ENCODE assay signal across 9 cellular contexts in genomic region chr1:15345711-15346355, GRCh38.
DNase-seq lines count a peak whose midpoint lies in the region; ATAC-seq lines count a peak whose summit lies in the region.
"Had no signal": no experiment of that assay in that cellular context is flagged by ENCODE, and none has a peak within 500 bp of the region (broad histone marks: within the 10 kb centered on the region; RNA-seq: fewer than 3 reads in every experiment).

No MANE protein-coding gene starts in this region.

- no peak overlapping the region for H3K27ac ChIP-seq in duodenal mucosa (ENCODE audit: low read depth, low read length)
- H3K27ac ChIP-seq: tibial nerve had no signal

- no peaks in the 10 kb centered on the region for H3K36me3 ChIP-seq in duodenal mucosa (ENCODE audit: control insufficient read depth in 1 of 2, insufficient read depth in 2 of 2, low read length in 2 of 2)
- H3K36me3 ChIP-seq: tibial nerve had no signal

- H3K9me3 ChIP-seq in duodenal mucosa (ENCODE audit: control insufficient read depth in 1 of 2, low read length in 2 of 2) = no peaks in the 10 kb centered on the region
- H3K9me3 ChIP-seq: tibial nerve had no signal

- peak; percentile 13 for DNase-seq in activated CD4-positive, CD25-positive, alpha-beta regulatory T cell treated with anti-CD3 and anti-CD28 coated beads, Interleukin-2, amount 50 U/mL, for 16 hours (ENCODE audit: low read depth, low spot score)
- peak; percentile 17 for DNase-seq in stimulated activated CD4-positive, alpha-beta T cell treated with anti-CD3 and anti-CD28 coated beads, Interleukin-2, amount 100 ng/mL, for 4 hours (ENCODE audit: low read depth)
- DNase-seq in NCI-H748 (lab: John Stamatoyannopoulos, UW; ENCODE audit: unreplicated experiment) (no peak), G401 (ENCODE audit: low spot score) (no peak), NCI-H146 (lab: John Stamatoyannopoulos, UW) (no peak)

- H3K27me3 ChIP-seq in duodenal mucosa (ENCODE audit: control insufficient read depth in 1 of 2, insufficient read depth in 2 of 2, low read length in 2 of 2) = no peaks in the 10 kb centered on the region
- H3K27me3 ChIP-seq: tibial nerve had no signal

- in situ Hi-C loops in G401 (cut with HindIII; ENCODE audit: low sequenced_read_pairs) = no loop called here

- H3K9ac ChIP-seq in duodenal mucosa (ENCODE audit: low read depth in 1 of 2, low read length in 2 of 2) = peak overlapping the region; percentile 14 to 33

- ATAC-seq in HG02798 (IDR thresholded peaks at IDR 0.05; ENCODE audit: poor library complexity, unreplicated experiment) (peak; percentile 66), GM19397 (IDR thresholded peaks at IDR 0.05; ENCODE audit: unreplicated experiment) (no peak)

- H3K4me1 ChIP-seq in duodenal mucosa (ENCODE audit: control insufficient read depth in 1 of 2, insufficient read depth in 2 of 2, low read length in 2 of 2) = peaks cover 41 to 45% of the 10 kb centered on the region in 2 donors
- H3K4me1 ChIP-seq: tibial nerve had no signal

- H3K4me3 ChIP-seq in duodenal mucosa (ENCODE audit: low read depth in 1 of 2, low read length in 2 of 2) = peak overlapping the region; percentile 23 to 50
- H3K4me3 ChIP-seq: tibial nerve had no signal

Comparison
In these comparisons a context has a peak if more than half of its experiments do, and no peak if none do; other contexts are left out.
1. DNase-seq: peak in activated CD4-positive, CD25-positive, alpha-beta regulatory T cell treated with anti-CD3 and anti-CD28 coated beads, Interleukin-2, amount 50 U/mL, for 16 hours (single experiment) and stimulated activated CD4-positive, alpha-beta T cell treated with anti-CD3 and anti-CD28 coated beads, Interleukin-2, amount 100 ng/mL, for 4 hours (single experiment); none in NCI-H748 (single experiment), G401 (single experiment) and NCI-H146 (single experiment).